8 cellular contexts compared by ENCODE assay signal in genomic region chr19:1268392-1269064, GRCh38. TPM values are rescaled to one million over a fixed set of nuclear protein-coding genes. Genes with fewer than 3 reads are reported as not detected.
DNase-seq lines count a peak whose midpoint lies in the region; ATAC-seq and TF ChIP-seq lines count a peak whose summit lies in the region.

No MANE protein-coding gene starts in this region.

- H3K4me1 ChIP-seq in ascending aorta: peaks cover 34 to 68% of the 10 kb centered on the region in 2 donors
- peaks cover 46% of the 10 kb centered on the region for H3K4me1 ChIP-seq in thymus (ENCODE audit: control insufficient read depth, insufficient read depth, low read length)

- H3K27me3 ChIP-seq in ascending aorta: no peaks in the 10 kb centered on the region
- H3K27me3 ChIP-seq in thymus (ENCODE audit: control insufficient read depth, insufficient read depth): peaks cover 11% of the 10 kb centered on the region

- H3K27ac ChIP-seq in ascending aorta (peak overlapping the region; percentile 94 to 95), thymus (ENCODE audit: low read depth) (peak overlapping the region; percentile 53)

- no peak for TF ChIP-seq CTCF in ascending aorta (IDR thresholded peaks at IDR 0.05)

- intact Hi-C loops in activated CD4-positive, alpha-beta T cell treated with anti-CD3 and anti-CD28 coated beads, Interleukin-2, amount 10 ng/mL, durations not matched to agents 24 days and 14 days (cut with micrococcal nuclease): loop anchor here (1.0 kb wide), 2 partner anchors 8 to 19 kb away; no protein-coding TSS in a partner anchor
- intact Hi-C loops in ascending aorta (cut with DNase I): loop anchor here (1.0 to 2.0 kb wide), 3 partner anchors 19 to 242 kb away; partner anchors contain the start of genes CNN2 and GPX4

- H3K4me1 Mint-ChIP-seq in activated CD4-positive, alpha-beta T cell treated with anti-CD3 and anti-CD28 coated beads, Interleukin-2, amount 10 ng/mL, durations not matched to agents 24 days and 14 days: peaks cover 47% of the 10 kb centered on the region
- H3K4me1 Mint-ChIP-seq in memory B cell: peaks cover 58% of the 10 kb centered on the region

- H3K27me3 Mint-ChIP-seq in activated CD4-positive, alpha-beta T cell treated with anti-CD3 and anti-CD28 coated beads, Interleukin-2, amount 10 ng/mL, durations not matched to agents 24 days and 14 days: no peaks in the 10 kb centered on the region
- no peaks in the 10 kb centered on the region for H3K27me3 Mint-ChIP-seq in memory B cell

- WGBS in thymus: 65% methylated on average over 34 of the region's 34 CpGs

- H3K9me3 Mint-ChIP-seq in activated CD4-positive, alpha-beta T cell treated with anti-CD3 and anti-CD28 coated beads, Interleukin-2, amount 10 ng/mL, durations not matched to agents 24 days and 14 days: no peaks in the 10 kb centered on the region
- H3K9me3 Mint-ChIP-seq in memory B cell: no peaks in the 10 kb centered on the region

- H3K27ac Mint-ChIP-seq in activated CD4-positive, alpha-beta T cell treated with anti-CD3 and anti-CD28 coated beads, Interleukin-2, amount 10 ng/mL, durations not matched to agents 24 days and 14 days: peak overlapping the region; percentile 85
- H3K27ac Mint-ChIP-seq in memory B cell: peak overlapping the region; percentile 98

- ATAC-seq in memory B cell (ENCODE audit: low read depth) (no peak), GM18909 (IDR thresholded peaks at IDR 0.05; ENCODE audit: poor library complexity, unreplicated experiment) (no peak)

- no peak for DNase-seq in activated CD4-positive, alpha-beta T cell treated with anti-CD3 and anti-CD28 coated beads, Interleukin-2, amount 10 ng/mL, durations not matched to agents 24 days and 14 days
- DNase-seq in activated CD4-positive, alpha-beta T cell treated with anti-CD3 and anti-CD28 coated beads, Interleukin-2, amount 50 U/mL, for 48 hours: no peak
- peak in 1 of 2 donors; percentile 70 for DNase-seq in ascending aorta (ENCODE audit: low spot score in 2 of 2)
- no peak for DNase-seq in memory B cell (ENCODE audit: low spot score in 2 of 2)
- DNase-seq in effector CD4-positive, alpha-beta T cell: no peak
- DNase-seq in AG08396 (ENCODE audit: low spot score): no peak

- peak overlapping the region in 1 of 2 donors; percentile 14 for H3K4me3 ChIP-seq in ascending aorta
- H3K4me3 ChIP-seq in thymus (ENCODE audit: low read length): peak overlapping the region; percentile 94

- H3K36me3 ChIP-seq in ascending aorta: peaks cover 28% of the 10 kb centered on the region in 2 donors
- H3K36me3 ChIP-seq in thymus (ENCODE audit: control insufficient read depth, insufficient read depth): peaks cover 27% of the 10 kb centered on the region

- H3K9me3 ChIP-seq in ascending aorta (no peaks in the 10 kb centered on the region), thymus (ENCODE audit: control insufficient read depth) (no peaks in the 10 kb centered on the region)

- H3K36me3 Mint-ChIP-seq in activated CD4-positive, alpha-beta T cell treated with anti-CD3 and anti-CD28 coated beads, Interleukin-2, amount 10 ng/mL, durations not matched to agents 24 days and 14 days (ENCODE audit: low read depth): peaks cover 35% of the 10 kb centered on the region
- H3K36me3 Mint-ChIP-seq in memory B cell: peaks cover 27% of the 10 kb centered on the region

- peak overlapping the region; percentile 60 for H3K4me3 Mint-ChIP-seq in activated CD4-positive, alpha-beta T cell treated with anti-CD3 and anti-CD28 coated beads, Interleukin-2, amount 10 ng/mL, durations not matched to agents 24 days and 14 days
- H3K4me3 Mint-ChIP-seq in memory B cell: peak overlapping the region; percentile 85

RNA-seq across cellular contexts. Expression of gene CIRBP, which starts 0.6 kb away (rescaled TPM):
- total RNA-seq in activated CD4-positive, alpha-beta T cell treated with anti-CD3 and anti-CD28 coated beads, Interleukin-2, amount 10 ng/mL, durations not matched to agents 24 days and 14 days: 237 TPM in 2 replicates
- 442 TPM for total RNA-seq in ascending aorta
- 693 TPM for polyA plus RNA-seq in thymus

RNA-seq across cellular contexts. Expression of gene FAM174C, which starts 6.8 kb away (rescaled TPM):
- 115 and 126 TPM in 2 replicates for total RNA-seq in activated CD4-positive, alpha-beta T cell treated with anti-CD3 and anti-CD28 coated beads, Interleukin-2, amount 10 ng/mL, durations not matched to agents 24 days and 14 days
- total RNA-seq in ascending aorta: 156 TPM
- polyA plus RNA-seq in thymus: 62.2 TPM

RNA-seq across cellular contexts. Expression of gene EFNA2, which starts 17.1 kb away (rescaled TPM):
- total RNA-seq in activated CD4-positive, alpha-beta T cell treated with anti-CD3 and anti-CD28 coated beads, Interleukin-2, amount 10 ng/mL, durations not matched to agents 24 days and 14 days: not detected in 2 replicates
- not detected for total RNA-seq in ascending aorta
- polyA plus RNA-seq in thymus: 0.21 TPM

RNA-seq across cellular contexts. Expression of gene MIDN, which starts 20.1 kb away (rescaled TPM):
- total RNA-seq in activated CD4-positive, alpha-beta T cell treated with anti-CD3 and anti-CD28 coated beads, Interleukin-2, amount 10 ng/mL, durations not matched to agents 24 days and 14 days: 72.3 and 82.4 TPM in 2 replicates
- 307 TPM for total RNA-seq in ascending aorta
- polyA plus RNA-seq in thymus: 55.1 TPM

RNA-seq across cellular contexts. Expression of gene ATP5F1D, which starts 27.0 kb away (rescaled TPM):
- total RNA-seq in activated CD4-positive, alpha-beta T cell treated with anti-CD3 and anti-CD28 coated beads, Interleukin-2, amount 10 ng/mL, durations not matched to agents 24 days and 14 days: 254 and 269 TPM in 2 replicates
- 232 TPM for total RNA-seq in ascending aorta
- polyA plus RNA-seq in thymus: 150 TPM
